20 cellular contexts compared by ENCODE assay signal in genomic region chr15:88688394-88688933, GRCh38. TPM values are rescaled to one million over a fixed set of nuclear protein-coding genes. Genes with fewer than 3 reads are reported as not detected.
A peak's percentile ranks its signal among the peaks of the same experiment; 100 is the strongest.
DNase-seq lines count a peak whose midpoint lies in the region; ATAC-seq, FAIRE-seq and TF ChIP-seq lines count a peak whose summit lies in the region.
"Had no signal": no experiment of that assay in that cellular context is flagged by ENCODE, and none has a peak within 500 bp of the region (broad histone marks: within the 10 kb centered on the region; RNA-seq: fewer than 3 reads in every experiment).

No MANE protein-coding gene starts in this region.

- H3K79me2 ChIP-seq in K562 (ENCODE audit: control insufficient read depth, insufficient read depth, low read length), result no peaks in the 10 kb centered on the region

- no peak for TF ChIP-seq RAD21 in K562 (CRISPR knock-in tag; conservative IDR thresholded peaks at IDR 0.05 in 1 of 2, IDR thresholded peaks at IDR 0.05 in 1 of 2)

- TF ChIP-seq POLR2A in K562 (conservative IDR thresholded peaks at IDR 0.05), result no peak

- no peak for ATAC-seq in activated naive CD8-positive, alpha-beta T cell treated with anti-CD3 and anti-CD28 coated beads, Interleukin-2, amount 50 U/mL, for 24 hours
- ATAC-seq in K562, result no peak
- ATAC-seq in GM19351 (IDR thresholded peaks at IDR 0.05; ENCODE audit: unreplicated experiment), result no peak
- ATAC-seq: GM12878 had no signal

- H3K36me3 ChIP-seq in K562 (ENCODE audit: control insufficient read depth, insufficient read depth, low read length), result no peaks in the 10 kb centered on the region
- H3K36me3 ChIP-seq: BE2C, HAP-1 had no signal

- WGBS in K562 (ENCODE audit: insufficient coverage, low coverage, missing lambda C conversion rate), result 0% methylated on average over 8 of the region's 8 CpGs

- no peaks in the 10 kb centered on the region for H3K9me1 ChIP-seq in K562 (ENCODE audit: control insufficient read depth, insufficient read depth, low read length)

- no peak for TF ChIP-seq CTCF in K562 (IDR thresholded peaks at IDR 0.05 in 2 of 3, conservative IDR thresholded peaks at IDR 0.05 in 1 of 3; ENCODE audit: insufficient read depth in 2 of 3, low read depth in 1 of 3, low read length in 3 of 3)

- H3K27me3 Mint-ChIP-seq in activated naive CD8-positive, alpha-beta T cell treated with anti-CD3 and anti-CD28 coated beads for 36 hours, result peaks cover 5% of the 10 kb centered on the region
- H3K27me3 Mint-ChIP-seq in activated naive CD8-positive, alpha-beta T cell treated with anti-CD3 and anti-CD28 coated beads, Interleukin-2, amount 50 U/mL, for 24 hours, result peaks cover 10% of the 10 kb centered on the region

- H3K4me3 Mint-ChIP-seq in activated naive CD8-positive, alpha-beta T cell treated with anti-CD3 and anti-CD28 coated beads for 36 hours, result no peak overlapping the region
- no peak overlapping the region for H3K4me3 Mint-ChIP-seq in activated naive CD8-positive, alpha-beta T cell treated with anti-CD3 and anti-CD28 coated beads, Interleukin-2, amount 50 U/mL, for 24 hours
- H3K4me3 Mint-ChIP-seq: CD4-positive, CD25-positive, alpha-beta regulatory T cell; CD8-positive, alpha-beta memory T cell; HFFc6 had no signal

- POLR2A ChIA-PET in K562 (lab: Yijun Ruan, JAX), result interaction anchor here (0.7 to 1.0 kb wide), 2 partner anchors 50 to 55 kb away, joined by 3 read pairs; partner anchors contain the start of gene ISG20

- H3K9ac ChIP-seq in K562 (ENCODE audit: insufficient read depth in 1 of 2, low read depth in 2 of 2, low read length in 2 of 2), result no peak overlapping the region

- no peak overlapping the region for H3K4me2 ChIP-seq in K562 (ENCODE audit: insufficient read depth, low read length)

- H3K27ac ChIP-seq in K562 (ENCODE audit: extremely low read depth, low read depth, low read length), result no peak overlapping the region
- H3K27ac ChIP-seq: HL-60 had no signal

- intact Hi-C loops in K562 (cut with micrococcal nuclease), result no loop called here

- no peaks in the 10 kb centered on the region; the same call in 1 of the 2 replicates for H4K20me1 ChIP-seq in K562 (replicated peaks; ENCODE audit: control insufficient read depth, insufficient read depth, low read length)

- peak overlapping the region; percentile 20 for H3K27ac Mint-ChIP-seq in activated naive CD8-positive, alpha-beta T cell treated with anti-CD3 and anti-CD28 coated beads for 36 hours
- no peak overlapping the region for H3K27ac Mint-ChIP-seq in activated naive CD8-positive, alpha-beta T cell treated with anti-CD3 and anti-CD28 coated beads, Interleukin-2, amount 50 U/mL, for 24 hours
- H3K27ac Mint-ChIP-seq: CD4-positive, CD25-positive, alpha-beta regulatory T cell; CD8-positive, alpha-beta memory T cell; HFFc6 had no signal

- no peak for FAIRE-seq in K562 (lab: Jason Lieb, UNC)
- FAIRE-seq: A204.1, D721Med, GM12878, H1 had no signal

- in situ Hi-C loops in K562 (cut with MboI), result no loop called here

- DNase-seq in activated naive CD8-positive, alpha-beta T cell treated with anti-CD3 and anti-CD28 coated beads for 36 hours, result no peak
- no peak for DNase-seq in activated naive CD8-positive, alpha-beta T cell treated with anti-CD3 and anti-CD28 coated beads, Interleukin-2, amount 50 U/mL, for 24 hours
- DNase-seq in K562 (ENCODE audit: extremely low read depth in 1 of 4, low spot score in 3 of 4), result no peak
- DNase-seq in mesenteric fat pad (ENCODE audit: low spot score), result peak; percentile 51
- no peak for DNase-seq in NCI-H1092 treated with DMSO at 0.1 percent for 48 hours (lab: John Stamatoyannopoulos, UW)
- DNase-seq: ACHN; BE2C; C1 segment of cervical spinal cord; CD4-positive, CD25-positive, alpha-beta regulatory T cell; CD8-positive, alpha-beta memory T cell; COR-L47; DMS79 treated with DMSO at 0.1 percent for 48 hours; HFFc6 had no signal

- no peaks in the 10 kb centered on the region for H3K36me3 Mint-ChIP-seq in activated naive CD8-positive, alpha-beta T cell treated with anti-CD3 and anti-CD28 coated beads for 36 hours
- H3K36me3 Mint-ChIP-seq in activated naive CD8-positive, alpha-beta T cell treated with anti-CD3 and anti-CD28 coated beads, Interleukin-2, amount 50 U/mL, for 24 hours (ENCODE audit: low read depth), result no peaks in the 10 kb centered on the region
- H3K36me3 Mint-ChIP-seq: CD4-positive, CD25-positive, alpha-beta regulatory T cell had no signal

- no peak overlapping the region for H2AFZ ChIP-seq in K562 (ENCODE audit: low read depth, low read length)

- CTCF ChIA-PET in K562 (lab: Yijun Ruan, JAX; ENCODE audit: low intra/inter-chr PET ratio), result no interaction called here

- H3K9me3 ChIP-seq in K562 (replicated peaks; ENCODE audit: control insufficient read depth, insufficient read depth, low read depth, low read length), result no peaks in the 10 kb centered on the region
- H3K9me3 ChIP-seq: BE2C had no signal

- no peak for TF ChIP-seq EP300 in K562 (IDR thresholded peaks at IDR 0.05; ENCODE audit: low read length)

- H3K27me3 ChIP-seq in K562 (ENCODE audit: control insufficient read depth in 2 of 2, insufficient read depth in 2 of 2, low read length in 2 of 2), result peaks cover 13 to 46% of the 10 kb centered on the region in 2 experiments; a peak in 3 of 5 replicates

- no peak overlapping the region for H3K4me3 ChIP-seq in K562
- H3K4me3 ChIP-seq: GM12878, HAP-1 had no signal

- no peaks in the 10 kb centered on the region for H3K4me1 Mint-ChIP-seq in activated naive CD8-positive, alpha-beta T cell treated with anti-CD3 and anti-CD28 coated beads for 36 hours
- no peaks in the 10 kb centered on the region for H3K4me1 Mint-ChIP-seq in activated naive CD8-positive, alpha-beta T cell treated with anti-CD3 and anti-CD28 coated beads, Interleukin-2, amount 50 U/mL, for 24 hours
- H3K4me1 Mint-ChIP-seq: CD4-positive, CD25-positive, alpha-beta regulatory T cell; CD8-positive, alpha-beta memory T cell had no signal

- BruUV-seq in K562 (replicated peaks; lab: Mats Ljungman, UMichigan), result no TSS peak

- H3K4me1 ChIP-seq in K562 (replicated peaks in 1 of 2; ENCODE audit: control insufficient read depth in 2 of 2, insufficient read depth in 2 of 2, low read length in 2 of 2), result no peaks in the 10 kb centered on the region
- H3K4me1 ChIP-seq: BE2C, HAP-1 had no signal

- H3K9me3 Mint-ChIP-seq in activated naive CD8-positive, alpha-beta T cell treated with anti-CD3 and anti-CD28 coated beads for 36 hours, result peaks cover 2% of the 10 kb centered on the region
- H3K9me3 Mint-ChIP-seq in activated naive CD8-positive, alpha-beta T cell treated with anti-CD3 and anti-CD28 coated beads, Interleukin-2, amount 50 U/mL, for 24 hours, result peaks cover 5% of the 10 kb centered on the region

TF ChIP-seq in K562, 482 proteins besides CTCF, POLR2A, EP300 and RAD21:
- TF ChIP-seq ZFP36 (IDR thresholded peaks at IDR 0.05; ENCODE audit: low read depth, low read length, partially characterized antibody), result peak; percentile 34
- TF ChIP-seq, protein P1, sequence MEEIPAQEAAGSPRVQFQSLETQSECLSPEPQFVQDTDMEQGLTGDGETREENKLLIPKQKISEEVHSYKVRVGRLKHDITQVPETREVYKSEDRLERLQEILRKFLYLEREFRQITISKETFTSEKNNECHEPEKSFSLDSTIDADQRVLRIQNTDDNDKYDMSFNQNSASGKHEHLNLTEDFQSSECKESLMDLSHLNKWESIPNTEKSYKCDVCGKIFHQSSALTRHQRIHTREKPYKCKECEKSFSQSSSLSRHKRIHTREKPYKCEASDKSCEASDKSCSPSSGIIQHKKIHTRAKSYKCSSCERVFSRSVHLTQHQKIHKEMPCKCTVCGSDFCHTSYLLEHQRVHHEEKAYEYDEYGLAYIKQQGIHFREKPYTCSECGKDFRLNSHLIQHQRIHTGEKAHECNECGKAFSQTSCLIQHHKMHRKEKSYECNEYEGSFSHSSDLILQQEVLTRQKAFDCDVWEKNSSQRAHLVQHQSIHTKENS (CRISPR knock-in tag; IDR thresholded peaks at IDR 0.05), result no peak

RNA-seq across cellular contexts. Expression of gene ISG20, which starts 49.6 kb away (rescaled TPM):
- total RNA-seq in activated naive CD8-positive, alpha-beta T cell treated with anti-CD3 and anti-CD28 coated beads for 36 hours, result 100 to 1,000 TPM; 108 to 110 TPM
- 1.2 and 4.5 TPM in 2 replicates for total RNA-seq in K562 (2011; cell fraction: chromatin; rRNA removed; ENCODE audit: low replicate concordance)
- total RNA-seq in K562 (2011; cell fraction: nucleolus; rRNA removed), result 2.2 and 2.7 TPM in 2 replicates
- 2.3 and 3.1 TPM in 2 replicates for total RNA-seq in K562 (2011; cell fraction: nucleoplasm; rRNA removed)
- total RNA-seq in K562 (2014; rRNA removed) (1.3 and 2.4 TPM in 2 replicates), K562 (2014; rRNA removed; fragmentation: Illumina TruSeq; extraction: Trizol) (0.16 and 0.36 TPM in 2 replicates), K562 (2015; rRNA removed; fragmentation: Illumina TruSeq; extraction: Trizol) (0.65 and 1.1 TPM in 2 replicates), K562 (2021) (1.9 TPM in 2 replicates), mesenteric fat pad (16.2 TPM)
- polyA plus RNA-seq in K562 (2011; rRNA removed) (0.43 and 1.0 TPM in 2 replicates), K562 (2014; fragmentation: Illumina TruSeq; extraction: Trizol) (0.06 and 0.32 TPM in 2 replicates), K562 (2014; fragmentation: Nextera tagmentation; extraction: Ambion mirVana) (under 1 TPM; 0.70 to 1.00 TPM), K562 (2014; rRNA removed) (1.7 and 2.1 TPM in 2 replicates)
- 0.35 and 1.8 TPM in 2 replicates for polyA plus RNA-seq in K562 (2011; cell fraction: cytosol; rRNA removed)
- 0.76 and 1.9 TPM in 2 replicates for polyA plus RNA-seq in K562 (2011; cell fraction: nucleus; rRNA removed)
- polyA plus RNA-seq in K562 (2012), result 1.4 and 4.0 TPM in 2 replicates
- 0.11 and 0.30 TPM in 2 replicates for polyA minus RNA-seq in K562 (2011; rRNA and poly(A)+ RNA removed)
- polyA minus RNA-seq in K562 (2011; cell fraction: cytosol; rRNA and poly(A)+ RNA removed), result not detected in 2 replicates
- 0.67 and 1.5 TPM in 2 replicates for polyA minus RNA-seq in K562 (2011; cell fraction: nucleus; rRNA and poly(A)+ RNA removed)
